Comparison of ENCODE assay signal across 1 cellular context in the genomic region with DNA sequence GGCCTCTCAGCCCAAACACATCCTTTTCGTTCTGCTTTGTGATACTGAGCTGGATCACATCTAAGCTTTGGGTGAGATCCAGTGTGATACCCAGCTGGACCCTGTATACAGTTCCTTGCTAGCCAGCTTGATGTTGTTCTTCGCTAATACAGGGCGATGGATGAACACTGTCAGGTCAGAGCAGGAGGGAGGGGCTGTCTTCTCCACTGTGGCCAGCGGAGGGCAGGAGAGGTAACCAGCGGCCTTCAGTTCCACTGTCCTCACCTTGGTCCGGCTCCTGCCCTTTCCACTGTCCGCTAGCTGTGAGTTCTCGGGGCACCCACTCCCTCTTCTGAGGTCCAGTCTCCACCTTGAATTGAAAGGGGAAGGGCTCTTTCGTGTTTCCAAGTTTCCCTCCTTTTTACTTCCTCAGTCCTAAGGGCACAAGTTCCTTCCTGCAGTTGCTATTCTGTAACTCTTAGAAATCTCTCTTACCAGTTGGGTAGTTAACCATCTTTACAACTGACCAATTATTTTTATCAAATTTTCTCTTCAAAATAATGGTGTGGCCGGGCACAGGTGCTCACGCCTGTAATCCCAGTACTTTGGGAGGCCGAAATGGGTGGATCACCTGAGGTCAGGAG.
A peak's percentile ranks its signal among the peaks of the same experiment; 100 is the strongest.
TF ChIP-seq lines count a peak whose summit lies in the region.

No MANE protein-coding gene starts in this region.

TF ChIP-seq in HepG2, 621 proteins besides CTCF, POLR2A, EP300 and RAD21 (continues in another document):
- TF ChIP-seq PHF21A (CRISPR knock-in tag; IDR thresholded peaks at IDR 0.05): no peak
- TF ChIP-seq KDM2A (CRISPR knock-in tag; IDR thresholded peaks at IDR 0.05; ENCODE audit: borderline replicate concordance, low read depth): peak; percentile 50; the same call in 1 of the 2 replicates
- TF ChIP-seq, protein P1, sequence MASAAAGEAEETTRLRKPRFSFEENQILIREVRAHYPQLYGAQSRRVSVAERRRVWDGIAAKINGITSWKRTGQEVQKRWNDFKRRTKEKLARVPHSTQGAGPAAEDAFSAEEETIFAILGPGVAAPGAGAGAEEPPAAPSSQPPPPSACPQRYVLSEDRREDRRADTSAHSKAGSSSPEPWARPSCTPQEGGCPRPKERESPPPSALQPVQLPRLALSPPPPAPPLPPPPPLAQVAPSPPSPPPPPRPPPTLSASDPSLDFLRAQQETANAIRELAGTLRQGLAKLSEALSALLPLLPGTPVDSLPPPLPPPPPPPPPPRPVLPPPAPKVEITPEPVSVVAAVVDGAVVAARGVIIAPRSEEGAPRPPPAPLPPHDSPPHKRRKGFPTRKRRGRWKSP (CRISPR knock-in tag; IDR thresholded peaks at IDR 0.05): no peak
- TF ChIP-seq FOXO1 (CRISPR knock-in tag; IDR thresholded peaks at IDR 0.05): 0 out of 2 replicates have a peak, but pooled peaks have one; percentile 23
- TF ChIP-seq ZBTB33 (CRISPR knock-in tag; IDR thresholded peaks at IDR 0.05): peak; percentile 96
- no peak for TF ChIP-seq SP1 (IDR thresholded peaks at IDR 0.05)
- peak; percentile 32; the same call in 1 of the 2 replicates for TF ChIP-seq SP1 (CRISPR knock-in tag; IDR thresholded peaks at IDR 0.05)
- TF ChIP-seq GABPB1 (CRISPR knock-in tag; IDR thresholded peaks at IDR 0.05): 0 out of 2 replicates have a peak, but pooled peaks have one; percentile 22
- TF ChIP-seq, protein P2, sequence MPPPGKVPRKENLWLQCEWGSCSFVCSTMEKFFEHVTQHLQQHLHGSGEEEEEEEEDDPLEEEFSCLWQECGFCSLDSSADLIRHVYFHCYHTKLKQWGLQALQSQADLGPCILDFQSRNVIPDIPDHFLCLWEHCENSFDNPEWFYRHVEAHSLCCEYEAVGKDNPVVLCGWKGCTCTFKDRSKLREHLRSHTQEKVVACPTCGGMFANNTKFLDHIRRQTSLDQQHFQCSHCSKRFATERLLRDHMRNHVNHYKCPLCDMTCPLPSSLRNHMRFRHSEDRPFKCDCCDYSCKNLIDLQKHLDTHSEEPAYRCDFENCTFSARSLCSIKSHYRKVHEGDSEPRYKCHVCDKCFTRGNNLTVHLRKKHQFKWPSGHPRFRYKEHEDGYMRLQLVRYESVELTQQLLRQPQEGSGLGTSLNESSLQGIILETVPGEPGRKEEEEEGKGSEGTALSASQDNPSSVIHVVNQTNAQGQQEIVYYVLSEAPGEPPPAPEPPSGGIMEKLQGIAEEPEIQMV (CRISPR knock-in tag; IDR thresholded peaks at IDR 0.05; ENCODE audit: low read depth): peak; percentile 99
- TF ChIP-seq RXRB (CRISPR knock-in tag; IDR thresholded peaks at IDR 0.05; ENCODE audit: borderline replicate concordance): peak; percentile 13; the same call in 1 of the 2 replicates
- no peak for TF ChIP-seq MBNL3 (CRISPR knock-in tag; conservative IDR thresholded peaks at IDR 0.05)
- 0 out of 2 replicates have a peak, but pooled peaks have one; percentile 59 for TF ChIP-seq MIER2 (CRISPR knock-in tag; IDR thresholded peaks at IDR 0.05)
- TF ChIP-seq, protein P3, sequence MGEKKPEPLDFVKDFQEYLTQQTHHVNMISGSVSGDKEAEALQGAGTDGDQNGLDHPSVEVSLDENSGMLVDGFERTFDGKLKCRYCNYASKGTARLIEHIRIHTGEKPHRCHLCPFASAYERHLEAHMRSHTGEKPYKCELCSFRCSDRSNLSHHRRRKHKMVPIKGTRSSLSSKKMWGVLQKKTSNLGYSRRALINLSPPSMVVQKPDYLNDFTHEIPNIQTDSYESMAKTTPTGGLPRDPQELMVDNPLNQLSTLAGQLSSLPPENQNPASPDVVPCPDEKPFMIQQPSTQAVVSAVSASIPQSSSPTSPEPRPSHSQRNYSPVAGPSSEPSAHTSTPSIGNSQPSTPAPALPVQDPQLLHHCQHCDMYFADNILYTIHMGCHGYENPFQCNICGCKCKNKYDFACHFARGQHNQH (CRISPR knock-in tag; IDR thresholded peaks at IDR 0.05): 0 out of 2 replicates have a peak, but pooled peaks have one; percentile 34
- TF ChIP-seq ZBTB38 (CRISPR knock-in tag; IDR thresholded peaks at IDR 0.05): peak; percentile 94
- 0 out of 2 replicates have a peak, but pooled peaks have one; percentile 23 for TF ChIP-seq SALL1 (CRISPR knock-in tag; IDR thresholded peaks at IDR 0.05)
- TF ChIP-seq ELF3 (CRISPR knock-in tag; IDR thresholded peaks at IDR 0.05): peak; percentile 21; the same call in 1 of the 2 replicates
- TF ChIP-seq ZNF580 (CRISPR knock-in tag; IDR thresholded peaks at IDR 0.05; ENCODE audit: borderline replicate concordance, low read depth): peak; percentile 45; the same call in 1 of the 2 replicates
- no peak for TF ChIP-seq REL (CRISPR knock-in tag; conservative IDR thresholded peaks at IDR 0.05)
- 0 out of 2 replicates have a peak, but pooled peaks have one; percentile 59 for TF ChIP-seq PAF1 (CRISPR knock-in tag; IDR thresholded peaks at IDR 0.05)
- TF ChIP-seq, protein P4, sequence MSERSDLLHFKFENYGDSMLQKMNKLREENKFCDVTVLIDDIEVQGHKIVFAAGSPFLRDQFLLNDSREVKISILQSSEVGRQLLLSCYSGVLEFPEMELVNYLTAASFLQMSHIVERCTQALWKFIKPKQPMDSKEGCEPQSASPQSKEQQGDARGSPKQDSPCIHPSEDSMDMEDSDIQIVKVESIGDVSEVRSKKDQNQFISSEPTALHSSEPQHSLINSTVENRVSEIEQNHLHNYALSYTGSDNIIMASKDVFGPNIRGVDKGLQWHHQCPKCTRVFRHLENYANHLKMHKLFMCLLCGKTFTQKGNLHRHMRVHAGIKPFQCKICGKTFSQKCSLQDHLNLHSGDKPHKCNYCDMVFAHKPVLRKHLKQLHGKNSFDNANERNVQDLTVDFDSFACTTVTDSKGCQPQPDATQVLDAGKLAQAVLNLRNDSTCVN (CRISPR knock-in tag; IDR thresholded peaks at IDR 0.05; ENCODE audit: borderline replicate concordance): 0 out of 2 replicates have a peak, but pooled peaks have one; percentile 20
- TF ChIP-seq, protein P5, sequence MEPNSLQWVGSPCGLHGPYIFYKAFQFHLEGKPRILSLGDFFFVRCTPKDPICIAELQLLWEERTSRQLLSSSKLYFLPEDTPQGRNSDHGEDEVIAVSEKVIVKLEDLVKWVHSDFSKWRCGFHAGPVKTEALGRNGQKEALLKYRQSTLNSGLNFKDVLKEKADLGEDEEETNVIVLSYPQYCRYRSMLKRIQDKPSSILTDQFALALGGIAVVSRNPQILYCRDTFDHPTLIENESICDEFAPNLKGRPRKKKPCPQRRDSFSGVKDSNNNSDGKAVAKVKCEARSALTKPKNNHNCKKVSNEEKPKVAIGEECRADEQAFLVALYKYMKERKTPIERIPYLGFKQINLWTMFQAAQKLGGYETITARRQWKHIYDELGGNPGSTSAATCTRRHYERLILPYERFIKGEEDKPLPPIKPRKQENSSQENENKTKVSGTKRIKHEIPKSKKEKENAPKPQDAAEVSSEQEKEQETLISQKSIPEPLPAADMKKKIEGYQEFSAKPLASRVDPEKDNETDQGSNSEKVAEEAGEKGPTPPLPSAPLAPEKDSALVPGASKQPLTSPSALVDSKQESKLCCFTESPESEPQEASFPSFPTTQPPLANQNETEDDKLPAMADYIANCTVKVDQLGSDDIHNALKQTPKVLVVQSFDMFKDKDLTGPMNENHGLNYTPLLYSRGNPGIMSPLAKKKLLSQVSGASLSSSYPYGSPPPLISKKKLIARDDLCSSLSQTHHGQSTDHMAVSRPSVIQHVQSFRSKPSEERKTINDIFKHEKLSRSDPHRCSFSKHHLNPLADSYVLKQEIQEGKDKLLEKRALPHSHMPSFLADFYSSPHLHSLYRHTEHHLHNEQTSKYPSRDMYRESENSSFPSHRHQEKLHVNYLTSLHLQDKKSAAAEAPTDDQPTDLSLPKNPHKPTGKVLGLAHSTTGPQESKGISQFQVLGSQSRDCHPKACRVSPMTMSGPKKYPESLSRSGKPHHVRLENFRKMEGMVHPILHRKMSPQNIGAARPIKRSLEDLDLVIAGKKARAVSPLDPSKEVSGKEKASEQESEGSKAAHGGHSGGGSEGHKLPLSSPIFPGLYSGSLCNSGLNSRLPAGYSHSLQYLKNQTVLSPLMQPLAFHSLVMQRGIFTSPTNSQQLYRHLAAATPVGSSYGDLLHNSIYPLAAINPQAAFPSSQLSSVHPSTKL (CRISPR knock-in tag; IDR thresholded peaks at IDR 0.05): 0 out of 2 replicates have a peak, but pooled peaks have one; percentile 23
- peak; percentile 21; the same call in 1 of the 2 replicates for TF ChIP-seq HOXA3 (CRISPR knock-in tag; IDR thresholded peaks at IDR 0.05)
- no peak for TF ChIP-seq TP53 (CRISPR knock-in tag; conservative IDR thresholded peaks at IDR 0.05)
- TF ChIP-seq BORCS8-MEF2B (CRISPR knock-in tag; IDR thresholded peaks at IDR 0.05): 0 out of 2 replicates have a peak, but pooled peaks have one; percentile 42
- TF ChIP-seq RBM22 (optimal IDR thresholded peaks at IDR 0.05; ENCODE audit: low read length): peak; percentile 53
- TF ChIP-seq MIER3 (CRISPR knock-in tag; IDR thresholded peaks at IDR 0.05; ENCODE audit: borderline replicate concordance): peak; percentile 50; the same call in 1 of the 2 replicates
- TF ChIP-seq, protein P6, sequence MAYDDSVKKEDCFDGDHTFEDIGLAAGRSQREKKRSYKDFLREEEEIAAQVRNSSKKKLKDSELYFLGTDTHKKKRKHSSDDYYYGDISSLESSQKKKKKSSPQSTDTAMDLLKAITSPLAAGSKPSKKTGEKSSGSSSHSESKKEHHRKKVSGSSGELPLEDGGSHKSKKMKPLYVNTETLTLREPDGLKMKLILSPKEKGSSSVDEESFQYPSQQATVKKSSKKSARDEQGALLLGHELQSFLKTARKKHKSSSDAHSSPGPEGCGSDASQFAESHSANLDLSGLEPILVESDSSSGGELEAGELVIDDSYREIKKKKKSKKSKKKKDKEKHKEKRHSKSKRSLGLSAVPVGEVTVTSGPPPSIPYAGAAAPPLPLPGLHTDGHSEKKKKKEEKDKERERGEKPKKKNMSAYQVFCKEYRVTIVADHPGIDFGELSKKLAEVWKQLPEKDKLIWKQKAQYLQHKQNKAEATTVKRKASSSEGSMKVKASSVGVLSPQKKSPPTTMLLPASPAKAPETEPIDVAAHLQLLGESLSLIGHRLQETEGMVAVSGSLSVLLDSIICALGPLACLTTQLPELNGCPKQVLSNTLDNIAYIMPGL (CRISPR knock-in tag; IDR thresholded peaks at IDR 0.05; ENCODE audit: borderline replicate concordance in 1 of 2, low read depth in 1 of 2): peak; percentile 45 to 84; a peak in 3 of 4 replicates
- TF ChIP-seq ZNF782 (CRISPR knock-in tag; IDR thresholded peaks at IDR 0.05; ENCODE audit: borderline replicate concordance): no peak
- TF ChIP-seq ZFY (CRISPR knock-in tag; IDR thresholded peaks at IDR 0.05): peak; percentile 21; the same call in 1 of the 2 replicates
- peak; percentile 30; the same call in 1 of the 2 replicates for TF ChIP-seq UBTF (CRISPR knock-in tag; IDR thresholded peaks at IDR 0.05)
- TF ChIP-seq FOXA1 (IDR thresholded peaks at IDR 0.05): no peak
- TF ChIP-seq FOXA1 (CRISPR knock-in tag; IDR thresholded peaks at IDR 0.05): peak; percentile 13; the same call in 1 of the 2 replicates
- TF ChIP-seq THAP11 (CRISPR knock-in tag; IDR thresholded peaks at IDR 0.05): 0 out of 2 replicates have a peak, but pooled peaks have one; percentile 28
- TF ChIP-seq XRCC5 (optimal IDR thresholded peaks at IDR 0.05; ENCODE audit: low read length): peak; percentile 59
- no peak for TF ChIP-seq ZNF235 (CRISPR knock-in tag; IDR thresholded peaks at IDR 0.05; ENCODE audit: borderline replicate concordance)
- no peak for TF ChIP-seq PREB (CRISPR knock-in tag; IDR thresholded peaks at IDR 0.05)
- TF ChIP-seq ZNF749 (CRISPR knock-in tag; IDR thresholded peaks at IDR 0.05; ENCODE audit: borderline replicate concordance): no peak
- TF ChIP-seq ZBTB7B (CRISPR knock-in tag; IDR thresholded peaks at IDR 0.05): no peak
